ENCODE assay signal across 17 cellular contexts in genomic region chr3:136962961-136963360, GRCh38. TPM values are rescaled to one million over a fixed set of nuclear protein-coding genes. Genes with fewer than 3 reads are reported as not detected.
DNase-seq lines count a peak whose midpoint lies in the region; ATAC-seq and TF ChIP-seq lines count a peak whose summit lies in the region.
"Had no signal": no experiment of that assay in that cellular context is flagged by ENCODE, and none has a peak within 500 bp of the region (broad histone marks: within the 10 kb centered on the region; RNA-seq: fewer than 3 reads in every experiment).

No MANE protein-coding gene starts in this region.

- H3F3A ChIP-seq in GM23248 (ENCODE audit: insufficient read depth): peaks cover 44% of the 10 kb centered on the region

- H3K4me2 ChIP-seq in GM23248 (ENCODE audit: unreplicated experiment): peak overlapping the region; percentile 14
- H3K4me2 ChIP-seq: BLaER1 treated with 17β-estradiol and CSF1 and Interleukin-3, amounts not matched to agents 10 nM and 100 nM had no signal

- H3K4me3 ChIP-seq in GM23248 (no peak overlapping the region), epithelial cell of esophagus (ENCODE audit: low read length) (peak overlapping the region; percentile 36)
- H3K4me3 ChIP-seq: BLaER1 treated with 17β-estradiol and CSF1 and Interleukin-3, amounts not matched to agents 10 nM and 100 nM; GM12878; K562 had no signal

- H2AFZ ChIP-seq in GM23248: no peak overlapping the region

- H4K20me1 ChIP-seq in GM23248 (ENCODE audit: insufficient read depth): no peaks in the 10 kb centered on the region
- H4K20me1 ChIP-seq: BLaER1 treated with 17β-estradiol and CSF1 and Interleukin-3, amounts not matched to agents 10 nM and 100 nM had no signal

- H3K9ac ChIP-seq in GM23248: no peak overlapping the region
- H3K9ac ChIP-seq: BLaER1 treated with 17β-estradiol and CSF1 and Interleukin-3, amounts not matched to agents 10 nM and 100 nM had no signal

- no peaks in the 10 kb centered on the region for H3K9me3 ChIP-seq in GM23248 (ENCODE audit: low read depth)
- H3K9me3 ChIP-seq: BLaER1 treated with 17β-estradiol and CSF1 and Interleukin-3, amounts not matched to agents 10 nM and 100 nM had no signal

- 90 to 94% methylated on average over 1 of the region's 1 CpG for WGBS in GM23248 (ENCODE audit: low coverage in 1 of 2, low lambda C conversion rate in 2 of 2, missing lambda C conversion rate in 2 of 2), 2 experiments

- H3K27ac ChIP-seq in GM23248: no peak overlapping the region
- H3K27ac ChIP-seq: BLaER1 treated with 17β-estradiol and CSF1 and Interleukin-3, amounts not matched to agents 10 nM and 100 nM had no signal

- H3K79me2 ChIP-seq in GM23248 (ENCODE audit: insufficient read depth): peaks cover 34% of the 10 kb centered on the region

- no peak for TF ChIP-seq CTCF in epithelial cell of esophagus (IDR thresholded peaks at IDR 0.05; ENCODE audit: insufficient read depth, low read depth, low read length, missing control alignments)

- H3K27me3 ChIP-seq in GM23248 (replicated peaks; ENCODE audit: insufficient read depth): no peaks in the 10 kb centered on the region
- H3K27me3 ChIP-seq: BLaER1 treated with 17β-estradiol and CSF1 and Interleukin-3, amounts not matched to agents 10 nM and 100 nM had no signal

- H3K36me3 ChIP-seq in GM23248 (ENCODE audit: low read depth): no peaks in the 10 kb centered on the region

- ATAC-seq in GM21529 (IDR thresholded peaks at IDR 0.05; ENCODE audit: unreplicated experiment) (no peak), GM21526 (IDR thresholded peaks at IDR 0.05; ENCODE audit: low FRiP score, unreplicated experiment) (no peak)
- ATAC-seq: CD8-positive, alpha-beta T cell; GM12878; K562 had no signal

- H3K9me2 ChIP-seq in GM23248 (ENCODE audit: insufficient read depth): no peaks in the 10 kb centered on the region

- H3K4me1 ChIP-seq in GM23248 (ENCODE audit: insufficient read depth): peaks cover 35% of the 10 kb centered on the region
- H3K4me1 ChIP-seq: BLaER1 treated with 17β-estradiol and CSF1 and Interleukin-3, amounts not matched to agents 10 nM and 100 nM had no signal

- in situ Hi-C loops in GM23248 (cut with MboI): no loop called here

- no peak for DNase-seq in GM23248
- DNase-seq in NCI-H226: peak; percentile 43
- DNase-seq in epithelial cell of esophagus (ENCODE audit: low read depth): no peak
- DNase-seq in iPS-NIHi7 (ENCODE audit: extremely low spot score): no peak
- DNase-seq: CD8-positive, alpha-beta T cell; DMS 273 treated with DMSO at 0.1 percent for 48 hours; DMS53; DND-41; EL; HCEC 1CT; HFFc6; IMR-90 had no signal

RNA-seq across cellular contexts. Expression of gene IL20RB, which starts 5.2 kb away (rescaled TPM):
- 97.4 and 107 TPM in 2 replicates for total RNA-seq in GM23248 (2014; rRNA removed; shearing (Covaris generic))
- polyA plus RNA-seq in GM23248 (2016; fragmentation: Nextera tagmentation; extraction: Ambion mirVana): 72.5 TPM in 2 replicates
